ENCODE assay signal across 8 cellular contexts in the genomic region with DNA sequence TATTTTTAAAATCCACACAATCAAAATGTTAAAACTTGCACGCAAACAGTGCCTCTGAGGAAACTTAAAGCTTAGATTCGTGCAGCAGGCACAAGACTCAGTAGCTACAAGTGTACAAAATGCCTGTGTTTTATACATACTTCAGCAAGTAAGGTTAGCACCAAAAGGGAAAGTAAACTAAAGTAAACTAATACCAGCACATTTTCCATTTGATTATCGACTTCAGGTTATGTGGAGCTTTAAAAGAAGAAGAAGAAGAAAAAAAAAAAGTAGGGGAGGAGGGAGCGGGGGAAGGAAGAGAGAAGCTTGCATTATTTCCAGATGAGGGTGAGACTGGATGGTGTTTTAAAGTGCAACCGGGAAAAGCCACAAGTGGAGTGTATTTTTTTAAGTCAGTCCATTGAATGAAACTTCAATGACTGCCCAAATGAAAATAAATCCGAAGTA. TPM values are rescaled to one million over a fixed set of nuclear protein-coding genes. Genes with fewer than 3 reads are reported as not detected.
DNase-seq lines count a peak whose midpoint lies in the region; ATAC-seq, FAIRE-seq and TF ChIP-seq lines count a peak whose summit lies in the region.

No MANE protein-coding gene starts in this region.

- no peak overlapping the region for H4K8ac ChIP-seq in H1 (ENCODE audit: extremely low read depth, insufficient read depth, low read length)

- H3K36me3 ChIP-seq in H1 (ENCODE audit: control insufficient read depth in 2 of 4, insufficient read depth in 4 of 4, low read length in 3 of 4), result no peaks in the 10 kb centered on the region
- peaks cover 0 to 5% of the 10 kb centered on the region in 2 donors for H3K36me3 ChIP-seq in muscle layer of duodenum (ENCODE audit: control insufficient read depth in 1 of 2, insufficient read depth in 2 of 2, low read length in 2 of 2)

- no peak overlapping the region for H2AFZ ChIP-seq in H1 (ENCODE audit: low read length)

- H3K79me2 ChIP-seq in H1 (ENCODE audit: control insufficient read depth in 1 of 2, insufficient read depth in 2 of 2, low read length in 2 of 2), result no peaks in the 10 kb centered on the region

- CTCF ChIA-PET in AG04449 (lab: Yijun Ruan, JAX), result interaction anchor here (0.8 to 8.6 kb wide), 15 partner anchors 23 to 847 kb away, joined by 3 to 140 read pairs (median 9); no protein-coding TSS in a partner anchor
- CTCF ChIA-PET in H1 (lab: Charles Lee; ENCODE audit: partially characterized antibody), result interaction anchor here (0.6 to 6.6 kb wide), 24 partner anchors 17 to 1371 kb away, joined by 3 to 63 read pairs (median 4); no protein-coding TSS in a partner anchor

- no peak overlapping the region for H2BK15ac ChIP-seq in H1 (ENCODE audit: low read length)

- no peaks in the 10 kb centered on the region for H3K79me1 ChIP-seq in H1 (ENCODE audit: low read depth, low read length)

- ATAC-seq in GM18907 (IDR thresholded peaks at IDR 0.05; ENCODE audit: unreplicated experiment) (peak; percentile 4), HG03175 (IDR thresholded peaks at IDR 0.05; ENCODE audit: unreplicated experiment) (no peak)

- H4K20me1 ChIP-seq in H1 (replicated peaks in 1 of 2; ENCODE audit: control insufficient read depth in 1 of 2, insufficient read depth in 2 of 2, low read length in 2 of 2), result no peaks in the 10 kb centered on the region

- H2BK120ac ChIP-seq in H1 (replicated peaks; ENCODE audit: low read depth, low read length), result peak overlapping the region; percentile 8

- peak overlapping the region in 2 of 4 experiments; percentile 35 to 41; a peak in 2 of 7 replicates for H3K9ac ChIP-seq in H1 (replicated peaks in 1 of 4; ENCODE audit: extremely low read depth in 1 of 4, low read depth in 3 of 4, low read length in 3 of 4)

- H3K23me2 ChIP-seq in H1 (ENCODE audit: low read depth, low read length), result peaks cover 15% of the 10 kb centered on the region

- TF ChIP-seq CTCF in AG04449 (IDR thresholded peaks at IDR 0.05; ENCODE audit: insufficient read depth, low read length, missing control alignments), result no peak
- TF ChIP-seq CTCF in H1 (IDR thresholded peaks at IDR 0.05; ENCODE audit: control extremely low read depth in 1 of 3, insufficient read depth in 1 of 3, low read depth in 1 of 3, low read length in 3 of 3), result no peak

- H3K4me3 ChIP-seq in AG04449 (ENCODE audit: low read depth, low read length), result peak overlapping the region; percentile 72
- peak overlapping the region; percentile 50 to 79 (median 60); a peak in 7 of 8 replicates for H3K4me3 ChIP-seq in H1 (ENCODE audit: extremely low read depth in 1 of 4, insufficient read depth in 2 of 4, low read depth in 3 of 4, low read length in 4 of 4)
- H3K4me3 ChIP-seq in muscle layer of duodenum (ENCODE audit: low read depth in 1 of 2, low read length in 2 of 2), result peak overlapping the region; percentile 84 to 85

- no peak overlapping the region for H2BK5ac ChIP-seq in H1 (ENCODE audit: low read depth, low read length)

- peak overlapping the region; percentile 9; the same call in 1 of the 2 replicates for H3K18ac ChIP-seq in H1 (ENCODE audit: extremely low read depth, low read length)

- FAIRE-seq in H1 (lab: Jason Lieb, UNC), result peak; percentile 28

- peak overlapping the region; percentile 61 to 81 for H3K4me2 ChIP-seq in H1 (ENCODE audit: insufficient read depth in 1 of 2, low read depth in 2 of 2, low read length in 2 of 2)

- no peak for TF ChIP-seq RAD21 in H1 (IDR thresholded peaks at IDR 0.05 in 1 of 2, conservative IDR thresholded peaks at IDR 0.05 in 1 of 2; ENCODE audit: low read depth in 2 of 2, low read length in 2 of 2)

- peak overlapping the region; percentile 77 for H3K27ac ChIP-seq in H1 (ENCODE audit: low read depth, low read length)
- H3K27ac ChIP-seq in muscle layer of duodenum (ENCODE audit: low read length), result peak overlapping the region; percentile 87

- WGBS in H1 (ENCODE audit: extremely low coverage in 1 of 2, insufficient coverage in 1 of 2, insufficient read length in 1 of 2, insufficient replicate concordance in 2 of 2, low coverage in 1 of 2, low lambda C conversion rate in 2 of 2, missing lambda C conversion rate in 1 of 2), 2 experiments, result 8% methylated on average over 6 of the region's 6 CpGs; no CpG with 5 or more reads in 1 of the 2 experiments

- H3K27me3 ChIP-seq in H1 (replicated peaks in 1 of 4; ENCODE audit: control insufficient read depth in 3 of 4, extremely low read depth in 1 of 4, insufficient read depth in 3 of 4, low read length in 3 of 4) (no peaks in the 10 kb centered on the region), muscle layer of duodenum (ENCODE audit: low read depth, low read length) (no peaks in the 10 kb centered on the region)

- no peak for TF ChIP-seq POLR2A in H1 (IDR thresholded peaks at IDR 0.05; ENCODE audit: control extremely low read depth in 1 of 2, low read depth in 2 of 2, low read length in 2 of 2)

- no peak overlapping the region for H3K56ac ChIP-seq in H1 (replicated peaks; ENCODE audit: insufficient read length, low read depth, low read length)

- no peak for DNase-seq in AG04449 (ENCODE audit: low read depth, low spot score)
- DNase-seq in RKO (ENCODE audit: low spot score), result peak; percentile 58
- DNase-seq in H1 (ENCODE audit: low read depth in 1 of 2, low spot score in 2 of 2), result no peak
- DNase-seq in GF-D8 (lab: John Stamatoyannopoulos, UW), result no peak
- DNase-seq in GM19240 (ENCODE audit: insufficient read length, low spot score), result no peak

- POLR2A ChIA-PET in AG04449 (lab: Yijun Ruan, JAX) (interaction anchor here (0.6 to 1.3 kb wide), 3 partner anchors 347 to 511 kb away, joined by 3 to 4 read pairs (median 3); no protein-coding TSS in a partner anchor), H1 (lab: Charles Lee; ENCODE audit: partially characterized antibody) (interaction anchor here (0.7 to 2.0 kb wide), 7 partner anchors 30 to 836 kb away, joined by 3 to 7 read pairs (median 3); partner anchors contain the start of genes CENPK, CWC27, PPWD1 and SREK1IP1)

- H3K14ac ChIP-seq in H1 (ENCODE audit: insufficient read length), result no peak overlapping the region

- peak overlapping the region; percentile 63 for H4K91ac ChIP-seq in H1 (replicated peaks; ENCODE audit: insufficient read length, low read length)

- H2BK12ac ChIP-seq in H1 (ENCODE audit: low read depth, low read length), result no peak overlapping the region

- no peak overlapping the region for H3K4ac ChIP-seq in H1 (replicated peaks; ENCODE audit: insufficient read length, low read depth, low read length)

- TF ChIP-seq EP300 in H1 (IDR thresholded peaks at IDR 0.05; ENCODE audit: borderline replicate concordance in 1 of 2, low read depth in 2 of 2, low read length in 2 of 2), result no peak

- no peak overlapping the region for H3K23ac ChIP-seq in H1 (ENCODE audit: insufficient read length)

- peaks cover 0 to 11% (median 6%) of the 10 kb centered on the region in 4 experiments; a peak in 4 of 7 replicates for H3K4me1 ChIP-seq in H1 (replicated peaks in 1 of 4; ENCODE audit: control insufficient read depth in 3 of 4, insufficient read depth in 4 of 4, low read length in 3 of 4)
- H3K4me1 ChIP-seq in muscle layer of duodenum (ENCODE audit: control insufficient read depth in 1 of 2, insufficient read depth in 2 of 2, low read length in 2 of 2), result peaks cover 3 to 6% of the 10 kb centered on the region in 2 donors

- H3K9me3 ChIP-seq in H1 (ENCODE audit: insufficient read depth in 2 of 2, low read depth in 1 of 2, low read length in 1 of 2) (peaks cover 0 to 3% of the 10 kb centered on the region in 2 experiments; a peak in 1 of 4 replicates), muscle layer of duodenum (ENCODE audit: control insufficient read depth in 1 of 2, low read length in 2 of 2) (no peaks in the 10 kb centered on the region)

- peak overlapping the region; percentile 65 for H4K5ac ChIP-seq in H1 (ENCODE audit: insufficient read length, low read depth, low read length)

- no peak overlapping the region for H2BK20ac ChIP-seq in H1 (ENCODE audit: low read length)

- no peak overlapping the region for H2AK5ac ChIP-seq in H1 (ENCODE audit: low read depth, low read length)

TF ChIP-seq in H1, 55 proteins besides CTCF, POLR2A, EP300 and RAD21:
- TF ChIP-seq BACH1 (IDR thresholded peaks at IDR 0.05; ENCODE audit: low read length), result no peak
- TF ChIP-seq GABPA (IDR thresholded peaks at IDR 0.05; ENCODE audit: borderline replicate concordance, insufficient read depth, low read length), result no peak
- TF ChIP-seq KDM4A (IDR thresholded peaks at IDR 0.05; ENCODE audit: low read depth, low read length, severe bottlenecking), result peak; percentile 9
- TF ChIP-seq CBX5 (IDR thresholded peaks at IDR 0.05; ENCODE audit: low read depth, low read length), result no peak

RNA-seq across cellular contexts. Expression of gene ADAMTS6, which starts 0.6 kb away (rescaled TPM):
- total RNA-seq in H1 (2021; fragmentation: NEBNext Ultra II Directional; extraction: Animal tissue kit (Norgen Biotek cat#: 25700)), result 1.7 and 2.4 TPM in 2 replicates
- polyA plus RNA-seq in H1 (2011; rRNA removed), result 0.74 and 0.91 TPM in 2 replicates
- polyA plus RNA-seq in H1 (2011; cell fraction: cytosol; rRNA removed), result 1.4 TPM
- 3.6 TPM for polyA plus RNA-seq in H1 (2011; cell fraction: nucleus; rRNA removed)
- 0.50 to 1.1 TPM (median 0.81 TPM) in 4 replicates for polyA plus RNA-seq in H1 (2012, experiment 1 of 2)
- polyA plus RNA-seq in H1 (2012, experiment 2 of 2), result 0.04 TPM
- polyA plus RNA-seq in H1 (2013, experiment 1 of 2), result 0.81 TPM
- 0.66 TPM for polyA plus RNA-seq in H1 (2013, experiment 2 of 2)
- polyA minus RNA-seq in H1 (2011; rRNA and poly(A)+ RNA removed), result 9.9 and 11.8 TPM in 2 replicates
- 4.1 TPM for polyA minus RNA-seq in H1 (2011; cell fraction: cytosol; rRNA and poly(A)+ RNA removed)
- polyA minus RNA-seq in H1 (2011; cell fraction: nucleus; rRNA and poly(A)+ RNA removed), result 22.2 TPM
